Comparison of ENCODE assay signal across 24 cellular contexts in genomic region chr15:76267077-76267476, GRCh38.
"Had no signal": no experiment of that assay in that cellular context is flagged by ENCODE, and none has a peak within 500 bp of the region (broad histone marks: within the 10 kb centered on the region; RNA-seq: fewer than 3 reads in every experiment).

No MANE protein-coding gene starts in this region.

- DNase-seq: naive thymus-derived CD8-positive, alpha-beta T cell; nephron progenitor cell; nucleus accumbens; pancreas; right lobe of liver; sigmoid colon; small intestine; stimulated activated CD4-positive, alpha-beta T cell treated with anti-CD3 and anti-CD28 coated beads, Interleukin-15, amount 100 ng/mL, for 24 hours; stimulated activated CD4-positive, alpha-beta T cell treated with anti-CD3 and anti-CD28 coated beads, Interleukin-2, amount 100 ng/mL, for 24 hours; stimulated activated CD4-positive, alpha-beta T cell treated with anti-CD3 and anti-CD28 coated beads, Interleukin-2, amount 100 ng/mL, for 48 hours; stimulated activated CD4-positive, alpha-beta T cell treated with anti-CD3 and anti-CD28 coated beads, Interleukin-4, amount 100 ng/mL, for 24 hours; stimulated activated naive B cell treated with anti-CD40 and anti-IgM and Interleukin-4, amounts not matched to agents 10 μg/mL and 1 μg/mL and 100 μg/mL, for 72 hours; stimulated activated naive CD4-positive, alpha-beta T cell treated with Interleukin-2 at 50 U/mL for 16 hours; stomach; thyroid gland; upper lobe of left lung had no signal

- H3K4me3 ChIP-seq: pancreas, prostate gland, right lobe of liver, sigmoid colon, stomach, thoracic aorta, thyroid gland, tibial nerve, upper lobe of left lung, vagina had no signal

- H3K9me3 ChIP-seq: pancreas, prostate gland, right lobe of liver, thyroid gland had no signal

- H3K36me3 ChIP-seq: prostate gland had no signal

- H3K4me1 ChIP-seq: pancreas, prostate gland, right lobe of liver, sigmoid colon, stomach, thyroid gland, tibial nerve, upper lobe of left lung, vagina had no signal

- ATAC-seq: naive thymus-derived CD8-positive, alpha-beta T cell; natural killer cell treated with Interleukin-12 subunit alpha and Interleukin-12 subunit beta and Interleukin-15 and Interleukin-18, amount 100 ng/mL, for 72 hours; pancreas; right cardiac atrium; right lobe of liver; stimulated activated effector memory CD8-positive, alpha-beta T cell treated with anti-CD3 and anti-CD28 coated beads, Interleukin-12 subunit alpha, Interleukin-12 subunit beta, amount 100 ng/mL, for 72 hours; stimulated activated naive B cell treated with anti-CD40 and anti-IgM and Interleukin-4, amounts not matched to agents 10 μg/mL and 1 μg/mL and 100 μg/mL, for 72 hours had no signal

- H3K27ac ChIP-seq: neutrophil, pancreas, prostate gland, right lobe of liver, sigmoid colon, stomach, thoracic aorta, thyroid gland, tibial nerve, upper lobe of left lung, vagina had no signal
